Comparison of ENCODE assay signal across 16 cellular contexts in the genomic region with DNA sequence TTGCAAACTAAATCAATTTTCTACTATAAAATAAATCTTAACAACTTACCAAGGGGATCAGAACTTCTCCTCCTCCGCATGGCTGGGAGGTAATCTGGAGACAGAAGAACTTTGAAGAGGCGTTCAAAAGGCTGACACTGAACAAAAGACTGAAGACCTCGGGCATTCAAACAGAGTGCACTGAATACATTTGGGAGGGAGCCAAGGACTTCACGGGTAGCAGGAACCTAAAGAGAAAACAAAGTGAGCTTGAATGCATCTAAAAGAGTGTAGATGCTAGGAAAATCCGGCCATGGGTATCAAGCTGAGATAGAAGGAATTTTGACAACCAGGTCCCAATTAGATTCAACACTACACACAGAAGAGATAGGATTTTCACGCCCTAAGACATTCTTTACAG.
"Had no signal": no experiment of that assay in that cellular context is flagged by ENCODE, and none has a peak within 500 bp of the region (broad histone marks: within the 10 kb centered on the region; RNA-seq: fewer than 3 reads in every experiment).

No MANE protein-coding gene starts in this region.

- H3K27me3 ChIP-seq: body of pancreas, colonic mucosa, foreskin keratinocyte, testis, upper lobe of right lung had no signal

- H3K9me3 ChIP-seq: body of pancreas, colonic mucosa, lower lobe of right lung, testis, upper lobe of right lung had no signal

- H3K4me3 Mint-ChIP-seq: activated CD4-positive, alpha-beta T cell treated with anti-CD3 and anti-CD28 coated beads for 36 hours; activated naive CD4-positive, alpha-beta T cell treated with anti-CD3 and anti-CD28 coated beads, Interleukin-2, amount 10 ng/mL, durations not matched to agents 7 days and 5 days; endodermal cell; natural killer cell had no signal

- H3K27ac ChIP-seq: body of pancreas, colonic mucosa, foreskin keratinocyte, lower lobe of right lung, testis, upper lobe of right lung had no signal

- H3K4me3 ChIP-seq: body of pancreas, colonic mucosa, lower lobe of right lung, smooth muscle cell, testis, upper lobe of right lung had no signal

- H3K9me3 Mint-ChIP-seq: activated naive CD4-positive, alpha-beta T cell treated with anti-CD3 and anti-CD28 coated beads, Interleukin-2, amount 10 ng/mL, durations not matched to agents 7 days and 5 days; natural killer cell had no signal

- H3K4me1 ChIP-seq: body of pancreas, colonic mucosa, foreskin keratinocyte, lower lobe of right lung, testis, upper lobe of right lung had no signal

- H3K27me3 Mint-ChIP-seq: activated CD4-positive, alpha-beta T cell treated with anti-CD3 and anti-CD28 coated beads for 36 hours; activated naive CD4-positive, alpha-beta T cell treated with anti-CD3 and anti-CD28 coated beads, Interleukin-2, amount 10 ng/mL, durations not matched to agents 7 days and 5 days had no signal

- H3K36me3 Mint-ChIP-seq: natural killer cell had no signal

- H3K27ac Mint-ChIP-seq: activated CD4-positive, alpha-beta T cell treated with anti-CD3 and anti-CD28 coated beads for 36 hours; activated naive CD4-positive, alpha-beta T cell treated with anti-CD3 and anti-CD28 coated beads, Interleukin-2, amount 10 ng/mL, durations not matched to agents 7 days and 5 days; endodermal cell had no signal

- DNase-seq: activated CD4-positive, alpha-beta T cell treated with anti-CD3 and anti-CD28 coated beads for 36 hours; activated CD4-positive, alpha-beta T cell treated with anti-CD3 and anti-CD28 coated beads, Interleukin-2, amount 50 U/mL, for 48 hours; activated naive CD4-positive, alpha-beta T cell treated with anti-CD3 and anti-CD28 coated beads, Interleukin-2, amount 10 ng/mL, durations not matched to agents 7 days and 5 days; body of pancreas; colonic mucosa; endodermal cell; foreskin keratinocyte; hippocampal formation; left colon; lower lobe of right lung; natural killer cell; stimulated activated CD4-positive, alpha-beta T cell treated with anti-CD3 and anti-CD28 coated beads, Interleukin-4, amount 100 ng/mL, for 1 hour; testis; upper lobe of right lung had no signal

- ATAC-seq: activated CD4-positive, alpha-beta T cell treated with anti-CD3 and anti-CD28 coated beads for 36 hours; body of pancreas; foreskin keratinocyte; left colon; lower lobe of right lung; natural killer cell; sciatic nerve; upper lobe of right lung had no signal

- H3K4me1 Mint-ChIP-seq: activated naive CD4-positive, alpha-beta T cell treated with anti-CD3 and anti-CD28 coated beads, Interleukin-2, amount 10 ng/mL, durations not matched to agents 7 days and 5 days; endodermal cell had no signal
